Comparison of ENCODE assay signal across 9 cellular contexts in genomic region chr9:105447386-105447813, GRCh38. TPM values are rescaled to one million over a fixed set of nuclear protein-coding genes. Genes with fewer than 3 reads are reported as not detected.
DNase-seq lines count a peak whose midpoint lies in the region; ATAC-seq, FAIRE-seq and TF ChIP-seq lines count a peak whose summit lies in the region.
"Had no signal": no experiment of that assay in that cellular context is flagged by ENCODE, and none has a peak within 500 bp of the region (broad histone marks: within the 10 kb centered on the region; RNA-seq: fewer than 3 reads in every experiment).

No MANE protein-coding gene starts in this region.

- H3K27me3 Mint-ChIP-seq in activated T-cell treated with anti-CD3 and anti-CD28 coated beads, Interleukin-2, amount 50 U/mL, for 4 hours (ENCODE audit: low read depth), result no peaks in the 10 kb centered on the region

- no peaks in the 10 kb centered on the region for H3K9me3 Mint-ChIP-seq in activated T-cell treated with anti-CD3 and anti-CD28 coated beads, Interleukin-2, amount 50 U/mL, for 4 hours

- H3K79me2 ChIP-seq in HepG2 (ENCODE audit: insufficient read depth, low read length), result peaks cover 38% of the 10 kb centered on the region

- TF ChIP-seq RAD21 in HepG2 (CRISPR knock-in tag; IDR thresholded peaks at IDR 0.05), result no peak

- no peak for TF ChIP-seq POLR2A in HepG2 (IDR thresholded peaks at IDR 0.05; ENCODE audit: insufficient read depth in 1 of 2, low read depth in 2 of 2, low read length in 2 of 2)

- CTCF ChIA-PET in HepG2 (lab: Yijun Ruan, JAX; ENCODE audit: low intra/inter-chr PET ratio, low total read pairs), result no interaction called here

- intact Hi-C loops in HepG2 (cut with micrococcal nuclease; ENCODE audit: unreplicated experiment) (loop anchor here (2.0 to 10.0 kb wide), 3 partner anchors 27 to 247 kb away; partner anchors contain the start of genes FKTN and TMEM38B), tibial artery (cut with DNase I; ENCODE audit: low total_unique reads) (no loop called here)

- 44% methylated on average over 16 of the region's 16 CpGs for WGBS in HepG2 (ENCODE audit: low lambda C conversion rate)

- peaks cover 10% of the 10 kb centered on the region for H3K4me1 Mint-ChIP-seq in activated T-cell treated with anti-CD3 and anti-CD28 coated beads, Interleukin-2, amount 50 U/mL, for 4 hours (ENCODE audit: low read depth)

- peak overlapping the region; percentile 84 for H3K4me3 Mint-ChIP-seq in activated T-cell treated with anti-CD3 and anti-CD28 coated beads, Interleukin-2, amount 50 U/mL, for 4 hours

- peak overlapping the region; percentile 81 for H3K4me2 ChIP-seq in HepG2 (ENCODE audit: low read depth, low read length)

- no peak for FAIRE-seq in HepG2 (lab: Jason Lieb, UNC)
- FAIRE-seq: G401.6 had no signal

- no TSS peak for BruUV-seq in HepG2 (replicated peaks; lab: Mats Ljungman, UMichigan)

- DNase-seq in activated T-cell treated with anti-CD3 and anti-CD28 coated beads, Interleukin-2, amount 50 U/mL, for 4 hours, result no peak
- DNase-seq in activated T-cell treated with anti-CD3 and anti-CD28 coated beads for 4 hours (no peak), adipocyte (ENCODE audit: low read depth) (no peak), HepG2 (ENCODE audit: low spot score) (no peak), tibial artery (no peak), GF-D8 (lab: John Stamatoyannopoulos, UW) (no peak)

- POLR2A ChIA-PET in HepG2 (lab: Yijun Ruan, JAX), result no interaction called here

- no peaks in the 10 kb centered on the region for H3K27me3 ChIP-seq in adipocyte (replicated peaks; ENCODE audit: control insufficient read depth, insufficient read depth, low read length)
- no peaks in the 10 kb centered on the region; a peak in 1 of 5 replicates for H3K27me3 ChIP-seq in HepG2 (ENCODE audit: control insufficient read depth in 1 of 2, insufficient read depth in 2 of 2, low read length in 2 of 2)
- no peaks in the 10 kb centered on the region for H3K27me3 ChIP-seq in tibial artery

- H3K9ac ChIP-seq in adipocyte (ENCODE audit: low read length), result peak overlapping the region; percentile 86
- H3K9ac ChIP-seq in HepG2 (ENCODE audit: insufficient read depth, low read depth, low read length), result peak overlapping the region; percentile 81; the same call in 1 of the 2 replicates

- peak overlapping the region; percentile 97 for H3K4me3 ChIP-seq in adipocyte (ENCODE audit: low read length)
- peak overlapping the region; percentile 83 to 90 (median 89); a peak in 5 of 6 replicates for H3K4me3 ChIP-seq in HepG2 (replicated peaks in 1 of 3; ENCODE audit: insufficient read depth in 1 of 3, low read depth in 2 of 3, low read length in 3 of 3)
- peak overlapping the region; percentile 73 to 96 for H3K4me3 ChIP-seq in tibial artery

- TF ChIP-seq EP300 in HepG2 (IDR thresholded peaks at IDR 0.05; ENCODE audit: low read depth in 2 of 2, low read length in 2 of 2) (no peak), HepG2 (CRISPR knock-in tag; IDR thresholded peaks at IDR 0.05; ENCODE audit: borderline replicate concordance) (no peak)

- H3K9me3 ChIP-seq in adipocyte (ENCODE audit: control insufficient read depth, low read length) (no peaks in the 10 kb centered on the region), HepG2 (ENCODE audit: low read length) (no peaks in the 10 kb centered on the region), tibial artery (no peaks in the 10 kb centered on the region)

- ATAC-seq in activated T-cell treated with anti-CD3 and anti-CD28 coated beads, Interleukin-2, amount 50 U/mL, for 4 hours, result no peak
- ATAC-seq in HepG2 (no peak), HG02610 (IDR thresholded peaks at IDR 0.05; ENCODE audit: unreplicated experiment) (no peak), GM21825 (IDR thresholded peaks at IDR 0.05; ENCODE audit: unreplicated experiment) (no peak)

- H3K4me1 ChIP-seq in adipocyte (ENCODE audit: control insufficient read depth, insufficient read depth, low read length), result peaks cover 25% of the 10 kb centered on the region
- H3K4me1 ChIP-seq in HepG2 (ENCODE audit: insufficient read depth, low read length), result peaks cover 67% of the 10 kb centered on the region
- peaks cover 0 to 14% (median 7%) of the 10 kb centered on the region in 4 donors for H3K4me1 ChIP-seq in tibial artery

- no peak overlapping the region for H2AFZ ChIP-seq in HepG2 (ENCODE audit: low read length)

- in situ Hi-C loops in HepG2 (cut with HindIII; ENCODE audit: extremely low pct_ligation_motif_present, low pct_unique_long_range_greater_than_20kb), result no loop called here

- no peak for TF ChIP-seq CTCF in HepG2 (CRISPR knock-in tag; IDR thresholded peaks at IDR 0.05)
- no peak for TF ChIP-seq CTCF in tibial artery (IDR thresholded peaks at IDR 0.05)

- peak overlapping the region; percentile 35 for H3K27ac ChIP-seq in HepG2 (ENCODE audit: extremely low read length, insufficient read depth, low read length)
- peak overlapping the region; percentile 75 to 80 for H3K27ac ChIP-seq in tibial artery

- H4K20me1 ChIP-seq in HepG2 (ENCODE audit: insufficient read depth, low read length), result no peaks in the 10 kb centered on the region

- no peaks in the 10 kb centered on the region for H3K36me3 Mint-ChIP-seq in activated T-cell treated with anti-CD3 and anti-CD28 coated beads, Interleukin-2, amount 50 U/mL, for 4 hours (ENCODE audit: insufficient read depth)

- H3K36me3 ChIP-seq in adipocyte (ENCODE audit: control insufficient read depth, insufficient read depth, low read length, severe bottlenecking) (no peaks in the 10 kb centered on the region), HepG2 (replicated peaks in 1 of 2; ENCODE audit: control insufficient read depth in 1 of 2, insufficient read depth in 2 of 2, low read length in 2 of 2) (no peaks in the 10 kb centered on the region), tibial artery (no peaks in the 10 kb centered on the region)

TF ChIP-seq in HepG2, 621 proteins besides CTCF, POLR2A, EP300 and RAD21 (continues in another document):
- TF ChIP-seq SNRNP70 (IDR thresholded peaks at IDR 0.05; ENCODE audit: low read depth, low read length), result no peak
- TF ChIP-seq FOXO4 (CRISPR knock-in tag; conservative IDR thresholded peaks at IDR 0.05), result 0 out of 2 replicates have a peak, but pooled peaks have one; percentile 45
- 0 out of 2 replicates have a peak, but pooled peaks have one; percentile 44 for TF ChIP-seq ZNF274 (CRISPR knock-in tag; IDR thresholded peaks at IDR 0.05)
- 0 out of 2 replicates have a peak, but pooled peaks have one; percentile 33 for TF ChIP-seq ZBTB7B (CRISPR knock-in tag; IDR thresholded peaks at IDR 0.05)
- TF ChIP-seq HIC2 (CRISPR knock-in tag; IDR thresholded peaks at IDR 0.05; ENCODE audit: low read depth), result no peak
- TF ChIP-seq ZBTB38 (CRISPR knock-in tag; IDR thresholded peaks at IDR 0.05), result peak; percentile 70; the same call in 1 of the 2 replicates
- no peak for TF ChIP-seq ZNF562 (CRISPR knock-in tag; IDR thresholded peaks at IDR 0.05; ENCODE audit: borderline replicate concordance)
- no peak for TF ChIP-seq YEATS2 (CRISPR knock-in tag; IDR thresholded peaks at IDR 0.05; ENCODE audit: borderline replicate concordance)

RNA-seq across cellular contexts. Expression of gene FSD1L, which starts 0.4 kb away (rescaled TPM):
- 1 to 10 TPM; 1.4 to 2.1 (median 1.7) TPM for total RNA-seq in activated T-cell treated with anti-CD3 and anti-CD28 coated beads, Interleukin-2, amount 50 U/mL, for 4 hours
- total RNA-seq in HepG2 (2016; rRNA removed; fragmentation: Illumina TruSeq; extraction: Trizol), result 2.8 and 5.1 TPM in 2 replicates
- 4.7 and 6.0 TPM in 2 replicates for total RNA-seq in HepG2 (2016; cell fraction: cytosol; rRNA removed; fragmentation: Illumina TruSeq; extraction: Trizol; ENCODE audit: low read depth)
- 3.0 and 5.1 TPM in 2 replicates for total RNA-seq in HepG2 (2016; cell fraction: insoluble cytoplasmic fraction; rRNA removed; fragmentation: Illumina TruSeq; extraction: Trizol)
- total RNA-seq in HepG2 (2016; cell fraction: membrane; rRNA removed; fragmentation: Illumina TruSeq; extraction: Trizol), result 2.3 and 2.5 TPM in 2 replicates
- total RNA-seq in HepG2 (2016; cell fraction: nucleus; rRNA removed; fragmentation: Illumina TruSeq; extraction: Trizol), result 23.8 and 25.5 TPM in 2 replicates
- polyA plus RNA-seq in HepG2 (2011; rRNA removed), result 4.1 and 4.2 TPM in 2 replicates
- 0.66 and 0.76 TPM in 2 replicates for polyA plus RNA-seq in HepG2 (2011; cell fraction: cytosol; rRNA removed)
- 5.8 and 9.2 TPM in 2 replicates for polyA plus RNA-seq in HepG2 (2011; cell fraction: nucleus; rRNA removed)
- polyA plus RNA-seq in HepG2 (2012), result 6.1 and 6.9 TPM in 2 replicates
- polyA plus RNA-seq in HepG2 (2016; cell fraction: cytosol; fragmentation: Illumina TruSeq; extraction: Trizol; ENCODE audit: low read depth), result 0.33 and 0.41 TPM in 2 replicates
- 1.8 and 2.1 TPM in 2 replicates for polyA plus RNA-seq in HepG2 (2016; cell fraction: insoluble cytoplasmic fraction; fragmentation: Illumina TruSeq; extraction: Trizol; ENCODE audit: low read depth)
- polyA plus RNA-seq in HepG2 (2016; cell fraction: membrane; fragmentation: Illumina TruSeq; extraction: Trizol; ENCODE audit: low read depth), result 0.48 and 0.66 TPM in 2 replicates
- polyA plus RNA-seq in HepG2 (2016; cell fraction: nucleus; fragmentation: Illumina TruSeq; extraction: Trizol; ENCODE audit: insufficient read depth, low read depth), result 13.2 and 14.2 TPM in 2 replicates
- 1.7 and 3.3 TPM in 2 replicates for polyA minus RNA-seq in HepG2 (2011; rRNA and poly(A)+ RNA removed; ENCODE audit: low replicate concordance)
- 1.8 and 2.5 TPM in 2 replicates for polyA minus RNA-seq in HepG2 (2011; cell fraction: cytosol; rRNA and poly(A)+ RNA removed)
- 89.1 and 107 TPM in 2 replicates for polyA minus RNA-seq in HepG2 (2011; cell fraction: nucleus; rRNA and poly(A)+ RNA removed)
